1 cellular context compared by ENCODE assay signal in the genomic region with DNA sequence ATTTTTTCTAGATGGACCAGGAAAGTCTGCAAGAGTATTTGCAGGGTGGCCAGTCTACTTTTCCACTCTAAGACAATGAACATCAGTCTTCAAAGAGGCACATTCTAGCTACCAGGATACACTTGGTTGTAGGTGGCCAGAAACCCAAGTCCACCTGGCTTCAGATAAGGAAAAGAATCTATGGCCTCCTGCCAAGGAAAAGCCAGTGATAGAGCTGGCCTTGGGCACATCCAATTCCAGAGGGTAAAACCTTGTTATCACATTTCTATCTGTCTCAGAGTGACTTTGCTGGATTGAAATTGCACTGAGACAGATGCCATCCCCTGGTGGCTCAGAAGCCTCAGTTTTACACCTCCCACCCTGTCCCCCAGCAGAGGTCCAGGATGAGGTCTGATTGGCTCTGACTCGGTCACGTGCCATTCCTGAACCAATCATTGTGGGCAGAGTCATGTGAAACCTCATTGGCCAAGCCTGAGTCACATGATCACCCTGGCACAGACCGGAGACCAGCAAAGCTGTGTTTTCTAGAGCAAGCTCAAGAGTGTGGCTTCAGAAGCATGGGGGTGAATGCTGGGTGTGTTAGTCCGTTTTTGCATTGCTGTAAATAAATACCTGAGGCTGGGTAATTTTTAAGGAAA.
TF ChIP-seq lines count a peak whose summit lies in the region.

No MANE protein-coding gene starts in this region.

TF ChIP-seq in K562, 482 proteins besides CTCF, POLR2A, EP300 and RAD21 (continued from another document):
- TF ChIP-seq TOE1 (IDR thresholded peaks at IDR 0.05; ENCODE audit: borderline replicate concordance) (peak; percentile 92), TOE1 (CRISPR knock-in tag; IDR thresholded peaks at IDR 0.05; ENCODE audit: borderline replicate concordance, low read depth) (no peak), RAD51 (IDR thresholded peaks at IDR 0.05; ENCODE audit: borderline replicate concordance, low read depth) (peak; percentile 94), L3MBTL2 (IDR thresholded peaks at IDR 0.05) (peak; percentile 49; the same call in 1 of the 2 replicates), EWSR1 (IDR thresholded peaks at IDR 0.05; ENCODE audit: borderline replicate concordance, low read depth, partially characterized antibody) (no peak), MYBL2 (IDR thresholded peaks at IDR 0.05; ENCODE audit: low read depth) (no peak), MYBL2 (CRISPR knock-in tag; IDR thresholded peaks at IDR 0.05; ENCODE audit: borderline replicate concordance) (no peak), ZZZ3 (IDR thresholded peaks at IDR 0.05) (no peak), PHB2 (IDR thresholded peaks at IDR 0.05; ENCODE audit: low read depth) (no peak), USF2 (CRISPR knock-in tag; IDR thresholded peaks at IDR 0.05) (peak; percentile 94), FOS (IDR thresholded peaks at IDR 0.05; ENCODE audit: extremely low read depth, insufficient read length) (peak; percentile 74), ZNF584 (CRISPR knock-in tag; IDR thresholded peaks at IDR 0.05; ENCODE audit: low read depth) (no peak), GABPB2 (CRISPR knock-in tag; conservative IDR thresholded peaks at IDR 0.05) (no peak), RNF219 (CRISPR knock-in tag; IDR thresholded peaks at IDR 0.05) (no peak), GATAD2A (IDR thresholded peaks at IDR 0.05) (no peak), ZFP36 (IDR thresholded peaks at IDR 0.05; ENCODE audit: low read depth, low read length, partially characterized antibody) (no peak), CBFA2T2 (conservative IDR thresholded peaks at IDR 0.05) (peak; percentile 62), ELF2 (CRISPR knock-in tag; IDR thresholded peaks at IDR 0.05) (no peak), ZNF431 (CRISPR knock-in tag; IDR thresholded peaks at IDR 0.05) (no peak), ZNF589 (CRISPR knock-in tag; IDR thresholded peaks at IDR 0.05; ENCODE audit: low read depth) (no peak), TCF7L2 (IDR thresholded peaks at IDR 0.05; ENCODE audit: low read depth, low read length) (no peak)
- TF ChIP-seq, protein P1, sequence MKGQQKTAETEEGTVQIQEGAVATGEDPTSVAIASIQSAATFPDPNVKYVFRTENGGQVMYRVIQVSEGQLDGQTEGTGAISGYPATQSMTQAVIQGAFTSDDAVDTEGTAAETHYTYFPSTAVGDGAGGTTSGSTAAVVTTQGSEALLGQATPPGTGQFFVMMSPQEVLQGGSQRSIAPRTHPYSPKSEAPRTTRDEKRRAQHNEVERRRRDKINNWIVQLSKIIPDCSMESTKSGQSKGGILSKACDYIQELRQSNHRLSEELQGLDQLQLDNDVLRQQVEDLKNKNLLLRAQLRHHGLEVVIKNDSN (CRISPR knock-in tag; IDR thresholded peaks at IDR 0.05) = peak; percentile 89
- TF ChIP-seq, protein P2, sequence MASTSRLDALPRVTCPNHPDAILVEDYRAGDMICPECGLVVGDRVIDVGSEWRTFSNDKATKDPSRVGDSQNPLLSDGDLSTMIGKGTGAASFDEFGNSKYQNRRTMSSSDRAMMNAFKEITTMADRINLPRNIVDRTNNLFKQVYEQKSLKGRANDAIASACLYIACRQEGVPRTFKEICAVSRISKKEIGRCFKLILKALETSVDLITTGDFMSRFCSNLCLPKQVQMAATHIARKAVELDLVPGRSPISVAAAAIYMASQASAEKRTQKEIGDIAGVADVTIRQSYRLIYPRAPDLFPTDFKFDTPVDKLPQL (IDR thresholded peaks at IDR 0.05; ENCODE audit: extremely low read depth, insufficient read length) = no peak
- TF ChIP-seq, protein P3, sequence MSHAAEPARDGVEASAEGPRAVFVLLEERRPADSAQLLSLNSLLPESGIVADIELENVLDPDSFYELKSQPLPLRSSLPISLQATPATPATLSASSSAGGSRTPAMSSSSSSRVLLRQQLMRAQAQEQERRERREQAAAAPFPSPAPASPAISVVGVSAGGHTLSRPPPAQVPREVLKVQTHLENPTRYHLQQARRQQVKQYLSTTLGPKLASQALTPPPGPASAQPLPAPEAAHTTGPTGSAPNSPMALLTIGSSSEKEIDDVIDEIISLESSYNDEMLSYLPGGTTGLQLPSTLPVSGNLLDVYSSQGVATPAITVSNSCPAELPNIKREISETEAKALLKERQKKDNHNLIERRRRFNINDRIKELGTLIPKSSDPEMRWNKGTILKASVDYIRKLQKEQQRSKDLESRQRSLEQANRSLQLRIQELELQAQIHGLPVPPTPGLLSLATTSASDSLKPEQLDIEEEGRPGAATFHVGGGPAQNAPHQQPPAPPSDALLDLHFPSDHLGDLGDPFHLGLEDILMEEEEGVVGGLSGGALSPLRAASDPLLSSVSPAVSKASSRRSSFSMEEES (CRISPR knock-in tag; IDR thresholded peaks at IDR 0.05) = peak; percentile 94
